19 cellular contexts compared by ENCODE assay signal in genomic region chr6:119430820-119431219, GRCh38.
DNase-seq lines count a peak whose midpoint lies in the region; FAIRE-seq and TF ChIP-seq lines count a peak whose summit lies in the region.
"Had no signal": no experiment of that assay in that cellular context is flagged by ENCODE, and none has a peak within 500 bp of the region (broad histone marks: within the 10 kb centered on the region; RNA-seq: fewer than 3 reads in every experiment).

No MANE protein-coding gene starts in this region.

- H3K4me1 ChIP-seq in mammary epithelial cell (ENCODE audit: insufficient read depth, low read length), result no peaks in the 10 kb centered on the region
- peaks cover 0 to 2% of the 10 kb centered on the region in 2 experiments for H3K4me1 ChIP-seq in trophoblast cell (ENCODE audit: control insufficient read depth in 1 of 2, insufficient read depth in 2 of 2, low read length in 2 of 2)
- H3K4me1 ChIP-seq: BLaER1 treated with 17β-estradiol and CSF1 and Interleukin-3, amounts not matched to agents 10 nM and 100 nM had no signal

- no peaks in the 10 kb centered on the region for H3K27me3 Mint-ChIP-seq in MCF 10A (ENCODE audit: insufficient read depth, unreplicated experiment)
- H3K27me3 Mint-ChIP-seq in type B pancreatic cell, result no peaks in the 10 kb centered on the region

- H3K4me3 Mint-ChIP-seq in MCF 10A (ENCODE audit: unreplicated experiment) (no peak overlapping the region), type B pancreatic cell (no peak overlapping the region)
- H3K4me3 Mint-ChIP-seq: CD4-positive, CD25-positive, alpha-beta regulatory T cell had no signal

- H4K91ac ChIP-seq in trophoblast cell (ENCODE audit: low read depth, low read length), result no peak overlapping the region

- H3K27ac Mint-ChIP-seq in MCF 10A (ENCODE audit: low read depth, unreplicated experiment) (peak overlapping the region; percentile 60), type B pancreatic cell (no peak overlapping the region)
- H3K27ac Mint-ChIP-seq: CD4-positive, CD25-positive, alpha-beta regulatory T cell had no signal

- WGBS in mammary epithelial cell (ENCODE audit: low coverage, missing lambda C conversion rate), result 0% methylated on average over 1 of the region's 1 CpG
- WGBS in trophoblast cell (ENCODE audit: extremely low coverage, insufficient coverage, insufficient read length), result no CpG with 5 or more reads among the region's 1 CpG

- H2AK5ac ChIP-seq in trophoblast cell (ENCODE audit: low read length), result no peak overlapping the region

- no peak overlapping the region for H4K8ac ChIP-seq in trophoblast cell (ENCODE audit: low read depth, low read length)

- H3K79me2 ChIP-seq in mammary epithelial cell (ENCODE audit: insufficient read depth, low read length), result no peaks in the 10 kb centered on the region
- no peaks in the 10 kb centered on the region for H3K79me2 ChIP-seq in trophoblast cell (ENCODE audit: control insufficient read depth, insufficient read depth, low read length, poor library complexity)

- CTCF ChIA-PET in MCF 10A (lab: Yijun Ruan, JAX) (no interaction called here), mammary epithelial cell (lab: Charles Lee; ENCODE audit: low non-redundant PET) (no interaction called here)

- dilution Hi-C loops in mammary epithelial cell (cut with HindIII; ENCODE audit: low sequenced_read_pairs), result no loop called here

- POLR2A ChIA-PET in MCF 10A (lab: Yijun Ruan, JAX), result interaction anchor here (0.7 to 1.4 kb wide), 4 partner anchors 8 to 198 kb away, joined by 3 to 5 read pairs (median 4); no protein-coding TSS in a partner anchor

- in situ Hi-C loops in mammary epithelial cell (cut with MboI; ENCODE audit: low sequenced_read_pairs in 2 of 2), result no loop called here

- H3K4me1 Mint-ChIP-seq in MCF 10A (ENCODE audit: insufficient read depth, unreplicated experiment) (peaks cover 9% of the 10 kb centered on the region), type B pancreatic cell (ENCODE audit: unreplicated experiment) (no peaks in the 10 kb centered on the region)
- H3K4me1 Mint-ChIP-seq: CD4-positive, CD25-positive, alpha-beta regulatory T cell had no signal

- H3K23ac ChIP-seq in trophoblast cell (ENCODE audit: low read length), result no peak overlapping the region

- FAIRE-seq in bronchial epithelial cell (lab: Jason Lieb, UNC), result no peak
- FAIRE-seq: G401.6, GM12892, GM19239 had no signal

- H3K4ac ChIP-seq in trophoblast cell (ENCODE audit: low read depth, low read length), result no peak overlapping the region

- H3K4me2 ChIP-seq in mammary epithelial cell (ENCODE audit: insufficient read depth, low read depth, low read length) (no peak overlapping the region), trophoblast cell (ENCODE audit: low read length) (no peak overlapping the region)
- H3K4me2 ChIP-seq: BLaER1 treated with 17β-estradiol and CSF1 and Interleukin-3, amounts not matched to agents 10 nM and 100 nM had no signal

- no peak overlapping the region for H2AFZ ChIP-seq in mammary epithelial cell (ENCODE audit: low read depth, low read length)
- no peak overlapping the region for H2AFZ ChIP-seq in trophoblast cell (ENCODE audit: insufficient read depth, low read length, poor library complexity)

- H2BK12ac ChIP-seq in trophoblast cell (ENCODE audit: low read length), result no peak overlapping the region

- H2BK120ac ChIP-seq in trophoblast cell (ENCODE audit: insufficient read depth, low read length, poor library complexity), result no peak overlapping the region

- H3K36me3 Mint-ChIP-seq in MCF 10A (ENCODE audit: insufficient read depth, unreplicated experiment), result no peaks in the 10 kb centered on the region
- no peaks in the 10 kb centered on the region for H3K36me3 Mint-ChIP-seq in type B pancreatic cell
- H3K36me3 Mint-ChIP-seq: CD4-positive, CD25-positive, alpha-beta regulatory T cell had no signal

- no peaks in the 10 kb centered on the region for H3K36me3 ChIP-seq in mammary epithelial cell (ENCODE audit: insufficient read depth, low read length)
- no peaks in the 10 kb centered on the region for H3K36me3 ChIP-seq in bronchial epithelial cell (ENCODE audit: control insufficient read depth, insufficient read depth, low read length)
- H3K36me3 ChIP-seq in trophoblast cell (ENCODE audit: control insufficient read depth in 1 of 2, insufficient read depth in 2 of 2, low read length in 2 of 2), result no peaks in the 10 kb centered on the region
- H3K36me3 ChIP-seq: BLaER1 treated with 17β-estradiol and CSF1 and Interleukin-3, amounts not matched to agents 10 nM and 100 nM; HAP-1 had no signal

- H3K18ac ChIP-seq in trophoblast cell (ENCODE audit: low read length), result no peak overlapping the region

- H3K9me3 Mint-ChIP-seq in MCF 10A (ENCODE audit: unreplicated experiment), result no peaks in the 10 kb centered on the region
- H3K9me3 Mint-ChIP-seq in type B pancreatic cell, result no peaks in the 10 kb centered on the region

- H3K27ac ChIP-seq in mammary epithelial cell (ENCODE audit: insufficient read depth, low read depth, low read length), result no peak overlapping the region
- H3K27ac ChIP-seq in trophoblast cell (ENCODE audit: low read depth, low read length), result peak overlapping the region; percentile 68
- H3K27ac ChIP-seq: 22Rv1; BLaER1 treated with 17β-estradiol and CSF1 and Interleukin-3, amounts not matched to agents 10 nM and 100 nM had no signal

- H4K20me1 ChIP-seq in mammary epithelial cell (ENCODE audit: insufficient read depth, low read length), result no peaks in the 10 kb centered on the region
- H4K20me1 ChIP-seq: BLaER1 treated with 17β-estradiol and CSF1 and Interleukin-3, amounts not matched to agents 10 nM and 100 nM had no signal

- no peak overlapping the region for H3K14ac ChIP-seq in trophoblast cell (ENCODE audit: low read length)

- TF ChIP-seq CTCF in MCF 10A (IDR thresholded peaks at IDR 0.05; ENCODE audit: unreplicated experiment) (no peak), mammary epithelial cell (conservative IDR thresholded peaks at IDR 0.05 in 1 of 2, IDR thresholded peaks at IDR 0.05 in 1 of 2; ENCODE audit: extremely low read depth in 1 of 2, insufficient read depth in 1 of 2, low read depth in 1 of 2, low read length in 2 of 2) (no peak), bronchial epithelial cell (IDR thresholded peaks at IDR 0.05; ENCODE audit: insufficient read depth, low read length, severe bottlenecking) (no peak), type B pancreatic cell (conservative IDR thresholded peaks at IDR 0.05) (no peak)

- H3K9me3 ChIP-seq in mammary epithelial cell (replicated peaks; ENCODE audit: insufficient read depth, low read length) (no peaks in the 10 kb centered on the region), trophoblast cell (ENCODE audit: insufficient read depth, low read depth, low read length) (no peaks in the 10 kb centered on the region)
- H3K9me3 ChIP-seq: BLaER1 treated with 17β-estradiol and CSF1 and Interleukin-3, amounts not matched to agents 10 nM and 100 nM; HAP-1 had no signal

- peaks cover 11% of the 10 kb centered on the region for H3K79me1 ChIP-seq in trophoblast cell (ENCODE audit: low read length)

- H3K9ac ChIP-seq in mammary epithelial cell (ENCODE audit: insufficient read depth, low read length) (no peak overlapping the region), trophoblast cell (ENCODE audit: low read length) (no peak overlapping the region)
- H3K9ac ChIP-seq: BLaER1 treated with 17β-estradiol and CSF1 and Interleukin-3, amounts not matched to agents 10 nM and 100 nM had no signal

- intact Hi-C loops in MCF 10A (cut with micrococcal nuclease) (no loop called here), mammary epithelial cell (cut with micrococcal nuclease) (no loop called here)

- H3K4me3 ChIP-seq in mammary epithelial cell (replicated peaks in 1 of 3; ENCODE audit: insufficient read depth in 1 of 3, low read depth in 2 of 3, low read length in 3 of 3), result no peak overlapping the region
- H3K4me3 ChIP-seq in bronchial epithelial cell (ENCODE audit: low read depth, low read length), result no peak overlapping the region
- H3K4me3 ChIP-seq in trophoblast cell (ENCODE audit: low read depth, low read length), result no peak overlapping the region
- H3K4me3 ChIP-seq: BLaER1 treated with 17β-estradiol and CSF1 and Interleukin-3, amounts not matched to agents 10 nM and 100 nM; HAP-1 had no signal

- no peak overlapping the region for H4K12ac ChIP-seq in trophoblast cell (ENCODE audit: low read depth, low read length)

- peak; percentile 23 for DNase-seq in MCF 10A (ENCODE audit: unreplicated experiment)
- DNase-seq in mammary epithelial cell, result no peak
- peak; percentile 18 for DNase-seq in OCI-M1 (lab: John Stamatoyannopoulos, UW)
- peak; percentile 10 for DNase-seq in bronchial epithelial cell (ENCODE audit: low read depth)
- DNase-seq in trophoblast cell, result peak; percentile 90 to 98
- no peak for DNase-seq in KG1 (lab: John Stamatoyannopoulos, UW)
- DNase-seq in type B pancreatic cell (ENCODE audit: extremely low spot score, unreplicated experiment), result no peak
- no peak for DNase-seq in HuH-7.5 (ENCODE audit: low spot score)
- DNase-seq: AML-193; Calu3; CD4-positive, CD25-positive, alpha-beta regulatory T cell; DMS79; GOT3 had no signal

- H3K27me3 ChIP-seq in mammary epithelial cell (ENCODE audit: insufficient read depth, low read length) (no peaks in the 10 kb centered on the region), bronchial epithelial cell (ENCODE audit: control insufficient read depth, insufficient read depth, low read length) (no peaks in the 10 kb centered on the region), trophoblast cell (ENCODE audit: insufficient read depth, low read length) (no peaks in the 10 kb centered on the region)
- H3K27me3 ChIP-seq: BLaER1 treated with 17β-estradiol and CSF1 and Interleukin-3, amounts not matched to agents 10 nM and 100 nM had no signal

- no peak overlapping the region for H2BK5ac ChIP-seq in trophoblast cell (ENCODE audit: low read depth, low read length, poor library complexity)

- BruUV-seq in MCF 10A (replicated peaks; lab: Mats Ljungman, UMichigan) (no TSS peak), mammary epithelial cell (replicated peaks; lab: Mats Ljungman, UMichigan) (no TSS peak)

Comparison
In these comparisons a context has a peak if more than half of its experiments do, and no peak if none do; other contexts are left out.
1. DNase-seq: peak in MCF 10A (single experiment), OCI-M1 (single experiment), bronchial epithelial cell (single experiment) and trophoblast cell (2 of 2); none in mammary epithelial cell (single experiment), KG1 (single experiment), type B pancreatic cell (single experiment) and HuH-7.5 (single experiment).